Comparison of ENCODE assay signal across 8 cellular contexts in genomic region chr6:13303668-13304017, GRCh38. TPM values are rescaled to one million over a fixed set of nuclear protein-coding genes. Genes with fewer than 3 reads are reported as not detected.
DNase-seq lines count a peak whose midpoint lies in the region; ATAC-seq and TF ChIP-seq lines count a peak whose summit lies in the region.

No MANE protein-coding gene starts in this region.

- TF ChIP-seq CTCF in CD4-positive, alpha-beta T cell (IDR thresholded peaks at IDR 0.05): no peak
- TF ChIP-seq CTCF in glutamatergic neuron (IDR thresholded peaks at IDR 0.05; ENCODE audit: partially characterized antibody, unreplicated experiment): no peak

- POLR2A ChIA-PET in CD4-positive, alpha-beta T cell (lab: Charles Lee): no interaction called here

- CTCF ChIA-PET in CD4-positive, alpha-beta T cell (lab: Charles Lee): no interaction called here

- no peak overlapping the region for H3K27ac ChIP-seq in CD4-positive, alpha-beta T cell (ENCODE audit: low read depth, low read length)
- peak overlapping the region; percentile 85 for H3K27ac ChIP-seq in right cardiac atrium (ENCODE audit: low read length)

- H3K27ac Mint-ChIP-seq in CD4-positive, alpha-beta T cell: peak overlapping the region; percentile 47
- no peak overlapping the region for H3K27ac Mint-ChIP-seq in glutamatergic neuron (ENCODE audit: unreplicated experiment)

- DNase-seq in CD4-positive, alpha-beta T cell: no peak
- DNase-seq in activated T-cell treated with anti-CD3 and anti-CD28 coated beads, Interleukin-2, amount 50 U/mL, for 4 hours: no peak
- DNase-seq in right cardiac atrium (peak; percentile 84 to 93 (median 88)), GM03348 (ENCODE audit: low spot score) (no peak), glutamatergic neuron (no peak)
- peak; percentile 13 to 17 for DNase-seq in stimulated activated CD4-positive, alpha-beta T cell treated with anti-CD3 and anti-CD28 coated beads, Interleukin-2, amount 100 ng/mL, for 48 hours

- peaks cover 94% of the 10 kb centered on the region for H3K36me3 Mint-ChIP-seq in CD4-positive, alpha-beta T cell (ENCODE audit: low read depth)
- peaks cover 61% of the 10 kb centered on the region for H3K36me3 Mint-ChIP-seq in activated T-cell treated with anti-CD3 and anti-CD28 coated beads, Interleukin-2, amount 50 U/mL, for 4 hours (ENCODE audit: insufficient read depth)
- H3K36me3 Mint-ChIP-seq in glutamatergic neuron (ENCODE audit: unreplicated experiment): no peaks in the 10 kb centered on the region

- H3K4me3 ChIP-seq in right cardiac atrium (ENCODE audit: low read length): no peak overlapping the region

- 19% methylated on average over 7 of the region's 7 CpGs for WGBS in right cardiac atrium

- H3K9me3 ChIP-seq in CD4-positive, alpha-beta T cell (ENCODE audit: control insufficient read depth, low read length): no peaks in the 10 kb centered on the region
- H3K9me3 ChIP-seq in right cardiac atrium (ENCODE audit: control insufficient read depth, low read length): no peaks in the 10 kb centered on the region

- H3K27me3 ChIP-seq in CD4-positive, alpha-beta T cell (ENCODE audit: control insufficient read depth, insufficient read depth, low read length): no peaks in the 10 kb centered on the region
- H3K27me3 ChIP-seq in right cardiac atrium (ENCODE audit: control insufficient read depth, insufficient read depth): no peaks in the 10 kb centered on the region

- H3K27me3 Mint-ChIP-seq in CD4-positive, alpha-beta T cell: no peaks in the 10 kb centered on the region
- no peaks in the 10 kb centered on the region for H3K27me3 Mint-ChIP-seq in activated T-cell treated with anti-CD3 and anti-CD28 coated beads, Interleukin-2, amount 50 U/mL, for 4 hours (ENCODE audit: low read depth)
- H3K27me3 Mint-ChIP-seq in glutamatergic neuron (ENCODE audit: unreplicated experiment): peaks cover 2% of the 10 kb centered on the region

- no peak overlapping the region for H3K4me3 Mint-ChIP-seq in CD4-positive, alpha-beta T cell
- H3K4me3 Mint-ChIP-seq in activated T-cell treated with anti-CD3 and anti-CD28 coated beads, Interleukin-2, amount 50 U/mL, for 4 hours: peak overlapping the region; percentile 31
- no peak overlapping the region for H3K4me3 Mint-ChIP-seq in glutamatergic neuron (ENCODE audit: unreplicated experiment)

- H3K9me3 Mint-ChIP-seq in CD4-positive, alpha-beta T cell: no peaks in the 10 kb centered on the region
- H3K9me3 Mint-ChIP-seq in activated T-cell treated with anti-CD3 and anti-CD28 coated beads, Interleukin-2, amount 50 U/mL, for 4 hours: no peaks in the 10 kb centered on the region
- peaks cover 2% of the 10 kb centered on the region for H3K9me3 Mint-ChIP-seq in glutamatergic neuron (ENCODE audit: unreplicated experiment)

- intact Hi-C loops in CD4-positive, alpha-beta T cell (cut with DNase I, micrococcal nuclease): no loop called here
- intact Hi-C loops in right cardiac atrium (cut with DNase I): no loop called here

- peaks cover 11% of the 10 kb centered on the region for H3K4me1 ChIP-seq in right cardiac atrium (ENCODE audit: control insufficient read depth, insufficient read depth, low read length)

- H3K4me1 Mint-ChIP-seq in CD4-positive, alpha-beta T cell (ENCODE audit: low read depth): peaks cover 19% of the 10 kb centered on the region
- peaks cover 25% of the 10 kb centered on the region for H3K4me1 Mint-ChIP-seq in activated T-cell treated with anti-CD3 and anti-CD28 coated beads, Interleukin-2, amount 50 U/mL, for 4 hours (ENCODE audit: low read depth)
- H3K4me1 Mint-ChIP-seq in glutamatergic neuron (ENCODE audit: low read depth, unreplicated experiment): peaks cover 5% of the 10 kb centered on the region

- ATAC-seq in CD4-positive, alpha-beta T cell (ENCODE audit: poor library complexity): no peak
- ATAC-seq in GM19324 (IDR thresholded peaks at IDR 0.05; ENCODE audit: low FRiP score, unreplicated experiment): peak; percentile 62
- ATAC-seq in HG03378 (IDR thresholded peaks at IDR 0.05; ENCODE audit: unreplicated experiment): peak; percentile 49
- no peak for ATAC-seq in activated T-cell treated with anti-CD3 and anti-CD28 coated beads, Interleukin-2, amount 50 U/mL, for 4 hours
- peak; percentile 78 for ATAC-seq in right cardiac atrium

RNA-seq across cellular contexts. Expression of gene TBC1D7, which starts 24.7 kb away (rescaled TPM):
- total RNA-seq in CD4-positive, alpha-beta T cell: 10 to 100 TPM; 10.2 to 12.3 TPM
- 10 to 100 TPM; 12.9 to 18.4 (median 15.5) TPM for total RNA-seq in activated T-cell treated with anti-CD3 and anti-CD28 coated beads, Interleukin-2, amount 50 U/mL, for 4 hours
- total RNA-seq in right cardiac atrium (10 to 100 TPM; 21.0 to 41.8 (median 24.2) TPM), glutamatergic neuron (ENCODE audit: unreplicated experiment) (39.9 TPM)
- polyA plus RNA-seq in right cardiac atrium: 31.8 TPM

Comparison
In these comparisons a context has a peak if more than half of its experiments do, and no peak if none do; other contexts are left out.
1. ATAC-seq: peak in GM19324 (single experiment), HG03378 (single experiment) and right cardiac atrium (2 of 2); none in CD4-positive, alpha-beta T cell (single experiment) and activated T-cell treated with anti-CD3 and anti-CD28 coated beads, Interleukin-2, amount 50 U/mL, for 4 hours (0 of 2).
2. DNase-seq: peak in right cardiac atrium (3 of 3) and stimulated activated CD4-positive, alpha-beta T cell treated with anti-CD3 and anti-CD28 coated beads, Interleukin-2, amount 100 ng/mL, for 48 hours (2 of 2); none in CD4-positive, alpha-beta T cell (0 of 10), activated T-cell treated with anti-CD3 and anti-CD28 coated beads, Interleukin-2, amount 50 U/mL, for 4 hours (single experiment), GM03348 (single experiment) and glutamatergic neuron (single experiment).